23 cellular contexts compared by ENCODE assay signal in the genomic region with DNA sequence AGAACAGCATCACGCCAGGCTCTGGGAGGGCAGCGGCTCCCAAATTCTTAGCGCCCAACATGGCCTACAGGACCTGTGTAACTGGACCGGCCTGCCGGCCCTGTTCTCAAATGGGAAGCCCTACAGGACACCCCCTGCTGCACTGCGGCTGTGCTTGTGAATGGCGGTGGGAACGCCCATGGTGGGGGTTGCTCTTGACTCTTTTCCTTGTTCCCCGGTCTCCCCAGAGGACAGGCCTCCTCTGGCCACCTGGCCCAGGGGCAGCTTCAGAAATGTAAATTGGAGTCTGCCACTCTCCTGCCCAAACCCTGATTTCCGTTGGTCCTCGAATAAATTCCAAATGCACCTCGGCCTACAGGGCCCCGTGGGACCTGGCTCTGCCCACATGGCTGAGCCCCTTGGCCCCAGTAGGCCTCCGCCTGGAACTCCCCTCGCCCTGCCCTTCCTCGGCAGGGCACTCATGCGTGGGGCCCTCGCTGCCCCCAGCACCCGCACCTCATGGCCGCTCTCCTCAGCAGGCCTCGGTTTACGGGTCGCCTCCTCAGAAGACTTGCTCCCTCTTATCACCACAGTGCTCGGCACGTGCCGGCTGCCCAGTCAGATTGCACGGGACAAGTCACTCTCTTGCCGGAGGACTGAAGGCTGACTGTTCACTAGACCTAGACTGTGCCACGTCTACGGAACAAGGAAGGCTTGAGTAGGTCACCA. TPM values are rescaled to one million over a fixed set of nuclear protein-coding genes. Genes with fewer than 3 reads are reported as not detected.
"Had no signal": no experiment of that assay in that cellular context is flagged by ENCODE, and none has a peak within 500 bp of the region (broad histone marks: within the 10 kb centered on the region; RNA-seq: fewer than 3 reads in every experiment).

No MANE protein-coding gene starts in this region.

- H3K27ac ChIP-seq: HL-60, RWPE1, SJCRH30 had no signal

- H3K36me3 ChIP-seq: MG63, SJCRH30 had no signal

- DNase-seq: Karpas-422, KG1, MG63, NCI-H1092, NCI-H1105 treated with DMSO at 0.1 percent for 48 hours, NCI-H1417 treated with DMSO at 0.1 percent for 48 hours, NCI-H146, NCI-H1694 treated with DMSO at 0.1 percent for 48 hours, NCI-H2029, NCI-H2081 treated with DMSO at 0.1 percent for 48 hours, NCI-H2171, NCI-H226, NCI-H446, NCI-H510A, NCI-H524 treated with DMSO at 0.1 percent for 48 hours, NCI-H69, NCI-H774, PC-3, SHP77 treated with DMSO at 0.1 percent for 48 hours, SJCRH30 had no signal

- H3K4me1 ChIP-seq: SJCRH30 had no signal

- H3K27me3 ChIP-seq: MG63, SJCRH30 had no signal

- H3K9me3 ChIP-seq: MG63, SJCRH30 had no signal

- H3K4me3 ChIP-seq: MG63, SJCRH30 had no signal

RNA-seq across cellular contexts. Expression of a gene that starts 29.4 kb away (rescaled TPM):
- total RNA-seq: OCI-LY7, SJCRH30 had no signal
